Comparison of ENCODE assay signal across 18 cellular contexts in the genomic region with DNA sequence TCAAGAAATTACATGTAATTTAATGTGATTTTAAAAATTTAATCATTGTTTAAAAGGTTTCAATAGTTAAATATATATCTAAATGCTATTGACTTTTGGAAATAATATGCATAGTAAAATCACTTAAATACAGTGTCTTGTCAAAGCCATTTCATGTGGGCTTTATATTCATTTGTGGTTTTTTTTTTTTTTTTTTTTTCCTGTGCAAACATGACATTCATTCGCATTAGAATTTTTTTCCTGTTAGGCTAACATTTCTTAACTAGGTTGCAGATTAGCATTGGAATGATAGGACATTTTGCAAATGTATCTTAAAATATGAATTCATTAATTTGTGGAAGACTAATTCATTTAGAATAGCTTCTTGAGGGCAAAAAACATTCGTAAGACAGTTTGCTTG.
DNase-seq lines count a peak whose midpoint lies in the region; ATAC-seq, FAIRE-seq and TF ChIP-seq lines count a peak whose summit lies in the region.
"Had no signal": no experiment of that assay in that cellular context is flagged by ENCODE, and none has a peak within 500 bp of the region (broad histone marks: within the 10 kb centered on the region; RNA-seq: fewer than 3 reads in every experiment).

No MANE protein-coding gene starts in this region.

- WGBS in pancreas, 2 donors = 76 to 82% methylated on average over 2 of the region's 2 CpGs

- no peak overlapping the region for H3K4me3 ChIP-seq in pancreas

- POLR2A ChIA-PET in HEK293T (lab: Yijun Ruan, JAX) = no interaction called here

- H3K4me1 ChIP-seq in pancreas = peaks cover 0 to 3% (median 0%) of the 10 kb centered on the region in 3 donors

- CTCF ChIA-PET in HEK293T (lab: Yijun Ruan, JAX) = no interaction called here

- no peaks in the 10 kb centered on the region for H3K27me3 ChIP-seq in pancreas

- FAIRE-seq in A204.1 (lab: Jason Lieb, UNC) (peak; percentile 80), TTC549 (lab: Jason Lieb, UNC) (peak; percentile 29), pancreas (lab: Jason Lieb, UNC) (peak; percentile 73)

- ATAC-seq in pancreas (no peak), HG03439 (IDR thresholded peaks at IDR 0.05; ENCODE audit: unreplicated experiment) (no peak), HG03139 (IDR thresholded peaks at IDR 0.05; ENCODE audit: unreplicated experiment) (no peak)

- intact Hi-C loops in pancreas (cut with DNase I) = no loop called here

- H3K9me3 ChIP-seq in pancreas = no peaks in the 10 kb centered on the region

- no peaks in the 10 kb centered on the region for H3K36me3 ChIP-seq in pancreas

- no peak for TF ChIP-seq CTCF in pancreas (IDR thresholded peaks at IDR 0.05)

- no peak overlapping the region for H3K27ac ChIP-seq in pancreas
- H3K27ac ChIP-seq: HL-60 had no signal

- no peak for DNase-seq in HEK293T (ENCODE audit: extremely low spot score)
- DNase-seq in pancreas = no peak
- DNase-seq in dedifferentiated amniotic fluid mesenchymal stem cell (ENCODE audit: extremely low spot score) = no peak
- DNase-seq: C1 segment of cervical spinal cord; Calu3; CD4-positive, alpha-beta T cell; DMS 273 treated with DMSO at 0.1 percent for 48 hours; DMS79 treated with DMSO at 0.1 percent for 48 hours; EL; GDM1; GOT3; H9; HFFc6 had no signal

TF ChIP-seq in HEK293T, 16 proteins besides CTCF, POLR2A, EP300 and RAD21:
- TF ChIP-seq ZNF384 (IDR thresholded peaks at IDR 0.05) (peak; percentile 77), SUZ12 (IDR thresholded peaks at IDR 0.05) (no peak), BHLHE40 (IDR thresholded peaks at IDR 0.05; ENCODE audit: borderline replicate concordance) (no peak), HDGF (IDR thresholded peaks at IDR 0.05; ENCODE audit: borderline replicate concordance) (no peak), SP1 (IDR thresholded peaks at IDR 0.05) (no peak)
- TF ChIP-seq, protein P1, sequence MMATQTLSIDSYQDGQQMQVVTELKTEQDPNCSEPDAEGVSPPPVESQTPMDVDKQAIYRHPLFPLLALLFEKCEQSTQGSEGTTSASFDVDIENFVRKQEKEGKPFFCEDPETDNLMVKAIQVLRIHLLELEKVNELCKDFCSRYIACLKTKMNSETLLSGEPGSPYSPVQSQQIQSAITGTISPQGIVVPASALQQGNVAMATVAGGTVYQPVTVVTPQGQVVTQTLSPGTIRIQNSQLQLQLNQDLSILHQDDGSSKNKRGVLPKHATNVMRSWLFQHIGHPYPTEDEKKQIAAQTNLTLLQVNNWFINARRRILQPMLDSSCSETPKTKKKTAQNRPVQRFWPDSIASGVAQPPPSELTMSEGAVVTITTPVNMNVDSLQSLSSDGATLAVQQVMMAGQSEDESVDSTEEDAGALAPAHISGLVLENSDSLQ (IDR thresholded peaks at IDR 0.05) = no peak
